ENCODE assay signal across 8 cellular contexts in genomic region chr21:45109831-45110492, GRCh38. TPM values are rescaled to one million over a fixed set of nuclear protein-coding genes. Genes with fewer than 3 reads are reported as not detected.
DNase-seq lines count a peak whose midpoint lies in the region; ATAC-seq and TF ChIP-seq lines count a peak whose summit lies in the region.

No MANE protein-coding gene starts in this region.

- DNase-seq in NCI-H2107 treated with DMSO at 0.1 percent for 48 hours (lab: John Stamatoyannopoulos, UW; ENCODE audit: unreplicated experiment) (peak; percentile 36), ascending aorta (ENCODE audit: low spot score in 2 of 2) (peak in 1 of 2 donors; percentile 64), smooth muscle cell (lab: John Stamatoyannopoulos, UW; ENCODE audit: unreplicated experiment) (no peak), vagina (ENCODE audit: extremely low spot score in 2 of 2) (no peak), MG63 (no peak)

- H3K4me3 ChIP-seq in ascending aorta (peak overlapping the region; percentile 6 to 9), skeletal muscle tissue (ENCODE audit: low read length in 3 of 3) (peak overlapping the region in 2 of 3 donors; percentile 20 to 41), smooth muscle cell (no peak overlapping the region), vagina (no peak overlapping the region), MG63 (no peak overlapping the region)

- H3K4me1 ChIP-seq in ascending aorta (peaks cover 3 to 55% of the 10 kb centered on the region in 2 donors), skeletal muscle tissue (ENCODE audit: control insufficient read depth in 3 of 3, insufficient read depth in 3 of 3, low read length in 3 of 3) (peaks cover 17 to 57% (median 30%) of the 10 kb centered on the region in 3 donors), smooth muscle cell (ENCODE audit: low read depth) (peaks cover 14% of the 10 kb centered on the region), vagina (peaks cover 14% of the 10 kb centered on the region)

- ATAC-seq in GM18519 (IDR thresholded peaks at IDR 0.05; ENCODE audit: low FRiP score, unreplicated experiment) (peak; percentile 56), HG02623 (IDR thresholded peaks at IDR 0.05; ENCODE audit: unreplicated experiment) (peak; percentile 85)

- H3K9me3 ChIP-seq in ascending aorta (no peaks in the 10 kb centered on the region), skeletal muscle tissue (ENCODE audit: control insufficient read depth in 3 of 3, low read length in 3 of 3) (no peaks in the 10 kb centered on the region), smooth muscle cell (replicated peaks; ENCODE audit: low read depth) (no peaks in the 10 kb centered on the region), vagina (no peaks in the 10 kb centered on the region), MG63 (no peaks in the 10 kb centered on the region)

- peak overlapping the region; percentile 75 to 77 for H3K27ac ChIP-seq in ascending aorta
- H3K27ac ChIP-seq in skeletal muscle tissue (ENCODE audit: low read depth, low read length): peak overlapping the region; percentile 4
- H3K27ac ChIP-seq in smooth muscle cell (ENCODE audit: low read depth): no peak overlapping the region
- no peak overlapping the region for H3K27ac ChIP-seq in vagina

- intact Hi-C loops in ascending aorta (cut with DNase I) (no loop called here), vagina (cut with DNase I) (no loop called here)

- H3K27me3 ChIP-seq in ascending aorta (no peaks in the 10 kb centered on the region), skeletal muscle tissue (ENCODE audit: control insufficient read depth in 3 of 3, insufficient read depth in 3 of 3, low read length in 3 of 3) (no peaks in the 10 kb centered on the region), smooth muscle cell (ENCODE audit: low read depth) (no peaks in the 10 kb centered on the region), vagina (no peaks in the 10 kb centered on the region), MG63 (no peaks in the 10 kb centered on the region)

- H3K36me3 ChIP-seq in ascending aorta: peaks cover 0 to 2% of the 10 kb centered on the region in 2 donors
- H3K36me3 ChIP-seq in skeletal muscle tissue (ENCODE audit: control insufficient read depth in 3 of 3, insufficient read depth in 3 of 3, low read length in 3 of 3): peaks cover 0 to 2% (median 0%) of the 10 kb centered on the region in 3 donors
- no peaks in the 10 kb centered on the region for H3K36me3 ChIP-seq in smooth muscle cell (ENCODE audit: low read depth)
- H3K36me3 ChIP-seq in vagina: no peaks in the 10 kb centered on the region
- no peaks in the 10 kb centered on the region for H3K36me3 ChIP-seq in MG63

- peaks cover 8% of the 10 kb centered on the region for H3F3A ChIP-seq in smooth muscle cell (ENCODE audit: low read depth)

- no peak overlapping the region for H2AFZ ChIP-seq in smooth muscle cell (ENCODE audit: low read depth)

- WGBS in smooth muscle cell (ENCODE audit: low lambda C conversion rate): 82% methylated on average over 15 of the region's 15 CpGs

- no peak overlapping the region for H3K4me2 ChIP-seq in smooth muscle cell

- peaks cover 80% of the 10 kb centered on the region for H3K79me2 ChIP-seq in smooth muscle cell (ENCODE audit: low read depth)

- TF ChIP-seq CTCF in ascending aorta (IDR thresholded peaks at IDR 0.05) (no peak), smooth muscle cell (IDR thresholded peaks at IDR 0.05; ENCODE audit: borderline replicate concordance, insufficient read depth, poor library complexity, severe bottlenecking) (no peak), vagina (IDR thresholded peaks at IDR 0.05) (no peak)

- H3K9ac ChIP-seq in skeletal muscle tissue (ENCODE audit: low read depth in 1 of 3, low read length in 3 of 3) (no peak overlapping the region), smooth muscle cell (ENCODE audit: low read depth) (no peak overlapping the region)

- peaks cover 93% of the 10 kb centered on the region for H4K20me1 ChIP-seq in smooth muscle cell (ENCODE audit: low read depth)

- TF ChIP-seq POLR2A in vagina (IDR thresholded peaks at IDR 0.05): no peak

RNA-seq across cellular contexts. Expression of gene ADARB1, which starts 35.6 kb away (rescaled TPM):
- 82.9 TPM for total RNA-seq in ascending aorta
- total RNA-seq in skeletal muscle tissue: 16.2 TPM
- 20.3 and 28.9 TPM in 2 replicates for total RNA-seq in smooth muscle cell
- polyA plus RNA-seq in smooth muscle cell: 25.6 and 27.6 TPM in 2 replicates
- 19.6 TPM for total RNA-seq in vagina
- total RNA-seq in MG63 (2014; rRNA removed; shearing (Covaris generic); ENCODE audit: low replicate concordance): 2.9 and 15.3 TPM in 2 replicates

Comparison
In these comparisons a context has a peak if more than half of its experiments do, and no peak if none do; other contexts are left out.
1. H3K27ac ChIP-seq: peak in ascending aorta (2 of 2) and skeletal muscle tissue (single experiment); none in smooth muscle cell (single experiment) and vagina (single experiment).
2. H3K4me3 ChIP-seq: peak in ascending aorta (2 of 2) and skeletal muscle tissue (2 of 3); none in smooth muscle cell (single experiment), vagina (0 of 2) and MG63 (single experiment).